1 cellular context compared by ENCODE assay signal in the genomic region with DNA sequence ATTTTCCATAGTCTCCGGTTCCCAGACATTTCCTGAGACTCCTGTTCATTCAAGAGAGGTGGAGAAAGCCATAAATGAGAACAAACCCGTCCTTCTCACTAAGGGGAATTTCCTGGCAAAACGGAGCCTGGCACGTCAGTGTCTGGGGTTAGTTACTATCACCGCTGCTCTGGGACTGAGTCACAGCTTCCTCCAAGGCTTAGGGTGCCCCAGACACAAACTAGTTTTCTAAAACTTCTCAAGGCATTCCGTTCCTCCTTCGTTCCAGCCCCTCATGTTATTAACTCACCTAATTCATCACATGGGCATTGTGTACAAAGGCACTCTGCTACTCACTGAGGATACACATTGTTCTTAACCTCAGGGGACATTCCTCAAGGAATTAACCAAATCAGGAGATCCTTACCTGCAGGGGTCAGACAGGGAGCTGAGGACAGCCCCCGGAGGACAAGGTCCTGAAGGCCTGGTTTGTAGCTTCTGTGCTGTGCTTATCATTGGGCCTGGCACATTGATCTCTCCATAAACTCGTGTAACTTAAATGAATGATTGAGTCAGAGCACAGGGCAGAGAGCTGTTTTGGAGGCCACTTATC.
TF ChIP-seq lines count a peak whose summit lies in the region.

No MANE protein-coding gene starts in this region.

TF ChIP-seq in HepG2, 621 proteins besides CTCF, POLR2A, EP300 and RAD21:
- TF ChIP-seq NR2F6 (IDR thresholded peaks at IDR 0.05) (no peak), NR2F6 (CRISPR knock-in tag; IDR thresholded peaks at IDR 0.05) (no peak), JDP2 (CRISPR knock-in tag; IDR thresholded peaks at IDR 0.05; ENCODE audit: borderline replicate concordance) (no peak), DMAP1 (CRISPR knock-in tag; IDR thresholded peaks at IDR 0.05) (no peak)
